21 cellular contexts compared by ENCODE assay signal in genomic region chr1:201277441-201277840, GRCh38. TPM values are rescaled to one million over a fixed set of nuclear protein-coding genes. Genes with fewer than 3 reads are reported as not detected.
DNase-seq lines count a peak whose midpoint lies in the region; ATAC-seq, FAIRE-seq and TF ChIP-seq lines count a peak whose summit lies in the region.
"Had no signal": no experiment of that assay in that cellular context is flagged by ENCODE, and none has a peak within 500 bp of the region (broad histone marks: within the 10 kb centered on the region; RNA-seq: fewer than 3 reads in every experiment).

No MANE protein-coding gene starts in this region.

- POLR2A ChIA-PET in A673 (lab: Charles Lee; ENCODE audit: low non-redundant PET), result no interaction called here

- H3K27ac ChIP-seq in A673 (ENCODE audit: low read depth, low read length, poor library complexity, severe bottlenecking) (peak overlapping the region; percentile 19), keratinocyte (ENCODE audit: control insufficient read depth, insufficient read depth, low read length) (peak overlapping the region; percentile 59)

- peak overlapping the region; percentile 62 for H3K9ac ChIP-seq in keratinocyte (ENCODE audit: control insufficient read depth, extremely low read depth, insufficient read depth, low read length)

- ATAC-seq in activated CD4-positive, CD25-positive, alpha-beta regulatory T cell treated with anti-CD3 and anti-CD28 coated beads, Interleukin-2, amount 50 U/mL, for 24 hours, result no peak

- no peak overlapping the region for H3K4me3 Mint-ChIP-seq in T-helper 2 cell treated with Interferon-gamma antibody and Interleukin-4, amounts not matched to agents 5 μg/mL and 100 μg/mL, for 36 hours
- H3K4me3 Mint-ChIP-seq in glutamatergic neuron (ENCODE audit: unreplicated experiment), result no peak overlapping the region
- H3K4me3 Mint-ChIP-seq: CD4-positive, alpha-beta memory T cell had no signal

- H3K9me3 Mint-ChIP-seq in T-helper 2 cell treated with Interferon-gamma antibody and Interleukin-4, amounts not matched to agents 5 μg/mL and 100 μg/mL, for 36 hours, result no peaks in the 10 kb centered on the region
- peaks cover 8% of the 10 kb centered on the region for H3K9me3 Mint-ChIP-seq in glutamatergic neuron (ENCODE audit: unreplicated experiment)
- H3K9me3 Mint-ChIP-seq: CD4-positive, alpha-beta memory T cell had no signal

- dilution Hi-C loops in keratinocyte (cut with MboI; ENCODE audit: extremely low pct_ligation_motif_present, low sequenced_read_pairs), result no loop called here

- peak; percentile 17 for FAIRE-seq in keratinocyte (lab: Jason Lieb, UNC)
- FAIRE-seq: GM12892, GM18507 had no signal

- peaks cover 3% of the 10 kb centered on the region for H3K9me1 ChIP-seq in keratinocyte (ENCODE audit: control insufficient read depth, extremely low read depth, insufficient read depth, low read length)

- DNase-seq in A673 (ENCODE audit: low spot score) (no peak), SK-MEL-5 (ENCODE audit: low read depth, low spot score) (peak; percentile 61), keratinocyte (ENCODE audit: low read depth, low spot score) (no peak), posterior vena cava (ENCODE audit: low spot score) (peak; percentile 25), DMS153 treated with DMSO at 0.1 percent for 48 hours (lab: John Stamatoyannopoulos, UW; ENCODE audit: unreplicated experiment) (no peak), glutamatergic neuron (no peak)
- no peak for DNase-seq in T-helper 2 cell treated with Interferon-gamma antibody and Interleukin-4, amounts not matched to agents 5 μg/mL and 100 μg/mL, for 36 hours (ENCODE audit: low spot score)
- DNase-seq: CD4-positive, alpha-beta memory T cell; DMS53; EL; NCI-H1105; NCI-H1694; NCI-H2081 treated with DMSO at 0.1 percent for 48 hours; NK-92 treated with Interleukin-12 subunit alpha and Interleukin-12 subunit beta, amount 100 ng/mL, for 24 hours; SHP77 treated with DMSO at 0.1 percent for 48 hours had no signal

- BruUV-seq in A673 (replicated peaks; lab: Mats Ljungman, UMichigan), result no TSS peak

- no peaks in the 10 kb centered on the region for H3K36me3 ChIP-seq in A673 (ENCODE audit: insufficient read depth, low read length, poor library complexity, severe bottlenecking)
- no peaks in the 10 kb centered on the region for H3K36me3 ChIP-seq in keratinocyte (ENCODE audit: control insufficient read depth in 2 of 2, extremely low read depth in 1 of 2, insufficient read depth in 2 of 2, low read length in 2 of 2)

- H3K4me3 ChIP-seq in A673 (ENCODE audit: low read depth, low read length, poor library complexity, severe bottlenecking) (no peak overlapping the region), keratinocyte (ENCODE audit: control insufficient read depth in 2 of 3, extremely low read depth in 1 of 3, insufficient read depth in 2 of 3, low read depth in 1 of 3, low read length in 3 of 3) (no peak overlapping the region)

- intact Hi-C loops in A673 (cut with micrococcal nuclease; ENCODE audit: unreplicated experiment) (no loop called here), posterior vena cava (cut with DNase I) (no loop called here)

- H4K20me1 ChIP-seq in keratinocyte (ENCODE audit: control insufficient read depth, extremely low read depth, insufficient read depth, low read length), result no peaks in the 10 kb centered on the region

- H3K4me2 ChIP-seq in keratinocyte (ENCODE audit: control insufficient read depth, extremely low read depth, insufficient read depth, low read depth, low read length), result peak overlapping the region; percentile 44

- H2AFZ ChIP-seq in keratinocyte (ENCODE audit: control insufficient read depth, low read length), result no peak overlapping the region

- H3K4me1 Mint-ChIP-seq in T-helper 2 cell treated with Interferon-gamma antibody and Interleukin-4, amounts not matched to agents 5 μg/mL and 100 μg/mL, for 36 hours (ENCODE audit: low read depth), result no peaks in the 10 kb centered on the region
- H3K4me1 Mint-ChIP-seq in glutamatergic neuron (ENCODE audit: low read depth, unreplicated experiment), result peaks cover 4% of the 10 kb centered on the region
- H3K4me1 Mint-ChIP-seq: CD4-positive, alpha-beta memory T cell had no signal

- CTCF ChIA-PET in A673 (lab: Charles Lee), result no interaction called here

- no peak overlapping the region for H3K27ac Mint-ChIP-seq in T-helper 2 cell treated with Interferon-gamma antibody and Interleukin-4, amounts not matched to agents 5 μg/mL and 100 μg/mL, for 36 hours
- no peak overlapping the region for H3K27ac Mint-ChIP-seq in glutamatergic neuron (ENCODE audit: unreplicated experiment)

- no peaks in the 10 kb centered on the region for H3K79me2 ChIP-seq in keratinocyte (ENCODE audit: control insufficient read depth, insufficient read depth, low read length)

- in situ Hi-C loops in SK-MEL-5 (cut with HindIII; ENCODE audit: low pct_unique_long_range_greater_than_20kb, low sequenced_read_pairs), result no loop called here

- H3K9me3 ChIP-seq in A673 (ENCODE audit: low read depth, low read length, poor library complexity, severe bottlenecking), result no peaks in the 10 kb centered on the region
- H3K9me3 ChIP-seq in keratinocyte (ENCODE audit: control insufficient read depth, low read depth, low read length), result no peaks in the 10 kb centered on the region

- TF ChIP-seq CTCF in A673 (conservative IDR thresholded peaks at IDR 0.05; ENCODE audit: low read depth, low read length) (no peak), keratinocyte (optimal IDR thresholded peaks at IDR 0.05 in 1 of 3, IDR thresholded peaks at IDR 0.05 in 1 of 3, conservative IDR thresholded peaks at IDR 0.05 in 1 of 3; ENCODE audit: extremely low read depth in 1 of 3, insufficient read depth in 2 of 3, low read length in 3 of 3) (no peak), glutamatergic neuron (IDR thresholded peaks at IDR 0.05; ENCODE audit: partially characterized antibody, unreplicated experiment) (no peak)

- H3K4me1 ChIP-seq in A673 (ENCODE audit: insufficient read depth, low read length, poor library complexity, severe bottlenecking), result peaks cover 62% of the 10 kb centered on the region
- H3K4me1 ChIP-seq in keratinocyte (ENCODE audit: control insufficient read depth, extremely low read depth, insufficient read depth, low read length), result peaks cover 35% of the 10 kb centered on the region

- H3K27me3 ChIP-seq in A673 (replicated peaks; ENCODE audit: insufficient read depth, low read depth, low read length, poor library complexity), result no peaks in the 10 kb centered on the region
- no peaks in the 10 kb centered on the region for H3K27me3 ChIP-seq in keratinocyte (ENCODE audit: control insufficient read depth, extremely low read depth, insufficient read depth, low read length)

- H3K27me3 Mint-ChIP-seq in T-helper 2 cell treated with Interferon-gamma antibody and Interleukin-4, amounts not matched to agents 5 μg/mL and 100 μg/mL, for 36 hours (ENCODE audit: low read depth), result peaks cover 24% of the 10 kb centered on the region
- peaks cover 7% of the 10 kb centered on the region for H3K27me3 Mint-ChIP-seq in glutamatergic neuron (ENCODE audit: unreplicated experiment)

- no peaks in the 10 kb centered on the region for H3K36me3 Mint-ChIP-seq in T-helper 2 cell treated with Interferon-gamma antibody and Interleukin-4, amounts not matched to agents 5 μg/mL and 100 μg/mL, for 36 hours (ENCODE audit: low read depth)
- H3K36me3 Mint-ChIP-seq in glutamatergic neuron (ENCODE audit: unreplicated experiment), result peaks cover 4% of the 10 kb centered on the region
- H3K36me3 Mint-ChIP-seq: CD4-positive, alpha-beta memory T cell had no signal

RNA-seq across cellular contexts. Expression of gene PKP1, which starts 5.9 kb away (rescaled TPM):
- 492 and 535 TPM in 2 replicates for total RNA-seq in A673 (2021)
- not detected in 2 replicates for total RNA-seq in SK-MEL-5 (2014; rRNA removed; shearing (Covaris generic))
- not detected in 2 replicates for polyA plus RNA-seq in SK-MEL-5 (2015; cell fraction: cytosol; rRNA removed)
- not detected in 2 replicates for polyA plus RNA-seq in SK-MEL-5 (2015; cell fraction: nucleus; rRNA removed)
- polyA plus RNA-seq in keratinocyte, result 163 to 301 TPM (median 169 TPM) in 3 replicates
- 262 TPM for polyA plus RNA-seq in keratinocyte (2011; ENCODE audit: low read depth)
- 168 and 222 TPM in 2 replicates for polyA plus RNA-seq in keratinocyte (2011; cell fraction: cytosol; rRNA removed)
- 418 and 503 TPM in 2 replicates for polyA plus RNA-seq in keratinocyte (2011; cell fraction: nucleus; rRNA removed)
- 160 and 587 TPM in 2 replicates for polyA plus RNA-seq in keratinocyte (2012; ENCODE audit: low replicate concordance)
- 263 to 433 TPM (median 366 TPM) in 3 replicates for polyA minus RNA-seq in keratinocyte
- polyA minus RNA-seq in keratinocyte (2011; cell fraction: cytosol; rRNA and poly(A)+ RNA removed), result 238 TPM
- 239 and 304 TPM in 2 replicates for polyA minus RNA-seq in keratinocyte (2011; cell fraction: nucleus; rRNA and poly(A)+ RNA removed)
- 1 to 10 TPM in 1 of 2 donors, under 1 TPM in 1; 0.83 to 2.8 TPM for total RNA-seq in posterior vena cava
- total RNA-seq in glutamatergic neuron (ENCODE audit: unreplicated experiment), result not detected
- total RNA-seq: A172; CD4-positive, alpha-beta memory T cell; H4; LHCN-M2 had no signal
- polyA plus RNA-seq: CD4-positive, alpha-beta memory T cell had no signal

Comparison
In these comparisons a context has a peak if more than half of its experiments do, and no peak if none do; other contexts are left out.
1. DNase-seq: peak in SK-MEL-5 (single experiment) and posterior vena cava (single experiment); none in A673 (single experiment), keratinocyte (single experiment), T-helper 2 cell treated with Interferon-gamma antibody and Interleukin-4, amounts not matched to agents 5 μg/mL and 100 μg/mL, for 36 hours (single experiment), DMS153 treated with DMSO at 0.1 percent for 48 hours (single experiment) and glutamatergic neuron (single experiment).
2. RNA of gene PKP1, which starts 5.9 kb away (total RNA-seq): 492 to 535 TPM in A673; 0.83 to 2.8 TPM in posterior vena cava, not detected in SK-MEL-5 and not detected in glutamatergic neuron (single experiment); every median in the first group is over 100 times any median in the second.